31 cellular contexts compared by ENCODE assay signal in genomic region chr4:175281894-175282293, GRCh38.
"Had no signal": no experiment of that assay in that cellular context is flagged by ENCODE, and none has a peak within 500 bp of the region (broad histone marks: within the 10 kb centered on the region; RNA-seq: fewer than 3 reads in every experiment).

No MANE protein-coding gene starts in this region.

- H3K9me3 ChIP-seq: MG63 had no signal

- H3K27ac ChIP-seq: KMS-11 had no signal

- DNase-seq: Karpas-422, Kasumi-1, KBM-7, KG1, MG63, MM.1S, MV-4-11, NCI-H1048, NCI-H1105, NCI-H1105 treated with DMSO at 0.1 percent for 48 hours, NCI-H1417, NCI-H1417 treated with DMSO at 0.1 percent for 48 hours, NCI-H1436, NCI-H1436 treated with DMSO at 0.1 percent for 48 hours, NCI-H146, NCI-H1694, NCI-H1694 treated with DMSO at 0.1 percent for 48 hours, NCI-H187, NCI-H187 treated with DMSO at 0.1 percent for 48 hours, NCI-H1930, NCI-H2081, NCI-H2081 treated with DMSO at 0.1 percent for 48 hours, NCI-H2107, NCI-H2171, NCI-H2171 treated with DMSO at 0.1 percent for 48 hours, NCI-H2227 treated with DMSO at 0.1 percent for 48 hours, NCI-H226, NCI-H446, NCI-H446 treated with DMSO at 0.1 percent for 48 hours, NCI-H510A had no signal

- H3K4me3 ChIP-seq: MG63 had no signal

- H3K27me3 ChIP-seq: MG63 had no signal

- H3K36me3 ChIP-seq: MG63 had no signal

- H3K4me2 ChIP-seq: KMS-11 had no signal

- H3K9ac ChIP-seq: KMS-11 had no signal
